In genomic region chr22:37432708-37433054, GRCh38 we compare ENCODE assay signal across 23 cellular contexts. TPM values are rescaled to one million over a fixed set of nuclear protein-coding genes. Genes with fewer than 3 reads are reported as not detected.
DNase-seq lines count a peak whose midpoint lies in the region; ATAC-seq and TF ChIP-seq lines count a peak whose summit lies in the region.
"Had no signal": no experiment of that assay in that cellular context is flagged by ENCODE, and none has a peak within 500 bp of the region (broad histone marks: within the 10 kb centered on the region; RNA-seq: fewer than 3 reads in every experiment).

No MANE protein-coding gene starts in this region.

- H2AFZ ChIP-seq in PC-9 = no peak overlapping the region

- no peaks in the 10 kb centered on the region for H4K20me1 ChIP-seq in PC-9 (ENCODE audit: insufficient read depth)

- no peak overlapping the region for H3K4me2 ChIP-seq in PC-9

- POLR2A ChIA-PET in activated CD4-positive, alpha-beta T cell treated with anti-CD3 and anti-CD28 coated beads, Interleukin-2, amount 10 ng/mL, durations not matched to agents 7 days and 5 days (lab: Charles Lee) = interaction anchor here (0.7 kb wide), 1 partner anchor 1144 kb away, joined by 4 read pairs; no protein-coding TSS in a partner anchor
- POLR2A ChIA-PET in PC-9 (lab: Charles Lee; ENCODE audit: unreplicated experiment) = interaction anchor here (0.7 kb wide), 1 partner anchor 45 kb away, joined by 4 read pairs; no protein-coding TSS in a partner anchor

- ATAC-seq in HG02571 (IDR thresholded peaks at IDR 0.05; ENCODE audit: unreplicated experiment) = no peak
- ATAC-seq in mucosa of descending colon = no peak
- ATAC-seq: HepG2, Right ventricle myocardium inferior had no signal

- H3K4me3 Mint-ChIP-seq in activated CD4-positive, alpha-beta T cell treated with anti-CD3 and anti-CD28 coated beads, Interleukin-2, amount 10 ng/mL, durations not matched to agents 24 days and 14 days = no peak overlapping the region
- H3K4me3 Mint-ChIP-seq in activated CD4-positive, alpha-beta T cell treated with anti-CD3 and anti-CD28 coated beads, Interleukin-2, amount 10 ng/mL, durations not matched to agents 7 days and 5 days = no peak overlapping the region
- no peak overlapping the region for H3K4me3 Mint-ChIP-seq in chondrocyte (ENCODE audit: unreplicated experiment)
- no peak overlapping the region for H3K4me3 Mint-ChIP-seq in osteocyte (ENCODE audit: unreplicated experiment)
- H3K4me3 Mint-ChIP-seq: activated CD4-positive, alpha-beta T cell treated with anti-CD3 and anti-CD28 coated beads for 36 hours had no signal

- H3K9me3 ChIP-seq in PC-9 (ENCODE audit: insufficient read depth, low read depth) (peaks cover 20% of the 10 kb centered on the region), mucosa of descending colon (no peaks in the 10 kb centered on the region)
- H3K9me3 ChIP-seq: left lung, vagina had no signal

- TSS peak; percentile 29 for BruUV-seq in PC-9 (replicated peaks; lab: Mats Ljungman, UMichigan)

- DNase-seq in activated CD4-positive, alpha-beta T cell treated with anti-CD3 and anti-CD28 coated beads, Interleukin-2, amount 10 ng/mL, durations not matched to agents 24 days and 14 days = no peak
- DNase-seq in activated CD4-positive, alpha-beta T cell treated with anti-CD3 and anti-CD28 coated beads, Interleukin-2, amount 10 ng/mL, durations not matched to agents 7 days and 5 days = no peak
- DNase-seq in PC-9 (no peak), chondrocyte (ENCODE audit: low spot score) (no peak), osteocyte (ENCODE audit: extremely low spot score, unreplicated experiment) (no peak), NCI-H524 (lab: John Stamatoyannopoulos, UW) (no peak), mucosa of descending colon (no peak)
- DNase-seq: activated CD8-positive, alpha-beta memory T cell treated with anti-CD3 and anti-CD28 coated beads, Interleukin-2, amount 50 U/mL, for 4 hours; activated gamma-delta T cell treated with Interleukin-2 at 50 U/mL for 16 hours; amygdala; DMS 273 treated with DMSO at 0.1 percent for 48 hours; effector CD4-positive, alpha-beta T cell; glutamatergic neuron; NCI-H1436; NCI-H526 had no signal

- peaks cover 42% of the 10 kb centered on the region for H3F3A ChIP-seq in PC-9 (ENCODE audit: insufficient read depth, low read depth)

- H3K27me3 Mint-ChIP-seq in activated CD4-positive, alpha-beta T cell treated with anti-CD3 and anti-CD28 coated beads, Interleukin-2, amount 10 ng/mL, durations not matched to agents 24 days and 14 days = peaks cover 21% of the 10 kb centered on the region
- H3K27me3 Mint-ChIP-seq in activated CD4-positive, alpha-beta T cell treated with anti-CD3 and anti-CD28 coated beads, Interleukin-2, amount 10 ng/mL, durations not matched to agents 7 days and 5 days = peaks cover 34% of the 10 kb centered on the region
- H3K27me3 Mint-ChIP-seq in chondrocyte (ENCODE audit: low read depth) = no peaks in the 10 kb centered on the region
- H3K27me3 Mint-ChIP-seq in osteocyte (ENCODE audit: unreplicated experiment) = no peaks in the 10 kb centered on the region

- H3K27ac Mint-ChIP-seq in activated CD4-positive, alpha-beta T cell treated with anti-CD3 and anti-CD28 coated beads, Interleukin-2, amount 10 ng/mL, durations not matched to agents 24 days and 14 days = peak overlapping the region; percentile 81
- H3K27ac Mint-ChIP-seq in activated CD4-positive, alpha-beta T cell treated with anti-CD3 and anti-CD28 coated beads, Interleukin-2, amount 10 ng/mL, durations not matched to agents 7 days and 5 days = no peak overlapping the region
- peak overlapping the region; percentile 92 for H3K27ac Mint-ChIP-seq in chondrocyte (ENCODE audit: unreplicated experiment)
- H3K27ac Mint-ChIP-seq in osteocyte (ENCODE audit: unreplicated experiment) = peak overlapping the region; percentile 79

- peaks cover 26% of the 10 kb centered on the region for H3K4me1 Mint-ChIP-seq in activated CD4-positive, alpha-beta T cell treated with anti-CD3 and anti-CD28 coated beads, Interleukin-2, amount 10 ng/mL, durations not matched to agents 24 days and 14 days
- peaks cover 16% of the 10 kb centered on the region for H3K4me1 Mint-ChIP-seq in activated CD4-positive, alpha-beta T cell treated with anti-CD3 and anti-CD28 coated beads, Interleukin-2, amount 10 ng/mL, durations not matched to agents 7 days and 5 days
- H3K4me1 Mint-ChIP-seq in chondrocyte (ENCODE audit: low read depth) = peaks cover 34% of the 10 kb centered on the region
- H3K4me1 Mint-ChIP-seq in osteocyte (ENCODE audit: unreplicated experiment) = peaks cover 37% of the 10 kb centered on the region

- H3K4me1 ChIP-seq in PC-9 (replicated peaks; ENCODE audit: insufficient read depth) (peaks cover 40% of the 10 kb centered on the region), mucosa of descending colon (ENCODE audit: low read depth) (no peaks in the 10 kb centered on the region)

- H3K36me3 ChIP-seq in PC-9 (ENCODE audit: low read depth) (no peaks in the 10 kb centered on the region), mucosa of descending colon (ENCODE audit: low read depth) (no peaks in the 10 kb centered on the region)
- H3K36me3 ChIP-seq: left lung, vagina had no signal

- H3K79me2 ChIP-seq in PC-9 (ENCODE audit: low read depth) = no peaks in the 10 kb centered on the region

- peaks cover 5% of the 10 kb centered on the region for H3K9me3 Mint-ChIP-seq in activated CD4-positive, alpha-beta T cell treated with anti-CD3 and anti-CD28 coated beads, Interleukin-2, amount 10 ng/mL, durations not matched to agents 24 days and 14 days
- peaks cover 6% of the 10 kb centered on the region for H3K9me3 Mint-ChIP-seq in activated CD4-positive, alpha-beta T cell treated with anti-CD3 and anti-CD28 coated beads, Interleukin-2, amount 10 ng/mL, durations not matched to agents 7 days and 5 days
- H3K9me3 Mint-ChIP-seq in chondrocyte (ENCODE audit: low read depth) (peaks cover 6% of the 10 kb centered on the region), osteocyte (ENCODE audit: unreplicated experiment) (peaks cover 5% of the 10 kb centered on the region)

- no peaks in the 10 kb centered on the region for H3K9me2 ChIP-seq in PC-9 (ENCODE audit: insufficient read depth)

- no peak overlapping the region; the same call in 1 of the 2 replicates for H3K4me3 ChIP-seq in PC-9
- H3K4me3 ChIP-seq in mucosa of descending colon = no peak overlapping the region
- H3K4me3 ChIP-seq: left lung, vagina had no signal

- H3K36me3 Mint-ChIP-seq in activated CD4-positive, alpha-beta T cell treated with anti-CD3 and anti-CD28 coated beads, Interleukin-2, amount 10 ng/mL, durations not matched to agents 24 days and 14 days (ENCODE audit: low read depth) = peaks cover 4% of the 10 kb centered on the region
- H3K36me3 Mint-ChIP-seq in activated CD4-positive, alpha-beta T cell treated with anti-CD3 and anti-CD28 coated beads, Interleukin-2, amount 10 ng/mL, durations not matched to agents 7 days and 5 days (ENCODE audit: low read depth) = no peaks in the 10 kb centered on the region
- H3K36me3 Mint-ChIP-seq in chondrocyte (ENCODE audit: low read depth) = peaks cover 4% of the 10 kb centered on the region
- peaks cover 2% of the 10 kb centered on the region for H3K36me3 Mint-ChIP-seq in osteocyte (ENCODE audit: unreplicated experiment)

- peak overlapping the region; percentile 91 for H3K27ac ChIP-seq in PC-9
- H3K27ac ChIP-seq: C4-2B, left lung, vagina had no signal

- CTCF ChIA-PET in activated CD4-positive, alpha-beta T cell treated with anti-CD3 and anti-CD28 coated beads, Interleukin-2, amount 10 ng/mL, durations not matched to agents 7 days and 5 days (lab: Charles Lee) = interaction anchor here (1.2 kb wide), 1 partner anchor 8 kb away, joined by 3 read pairs; no protein-coding TSS in a partner anchor
- CTCF ChIA-PET in PC-9 (lab: Charles Lee) = interaction anchor here (0.7 kb wide), 1 partner anchor 25 kb away, joined by 3 read pairs; no protein-coding TSS in a partner anchor

- no peaks in the 10 kb centered on the region for H3K27me3 ChIP-seq in PC-9 (ENCODE audit: insufficient read depth, low read depth)

- no peak for TF ChIP-seq CTCF in PC-9 (conservative IDR thresholded peaks at IDR 0.05)
- no peak for TF ChIP-seq CTCF in chondrocyte (IDR thresholded peaks at IDR 0.05)
- no peak for TF ChIP-seq CTCF in osteocyte (IDR thresholded peaks at IDR 0.05)
- no peak for TF ChIP-seq CTCF in mucosa of descending colon (IDR thresholded peaks at IDR 0.05)

- intact Hi-C loops in activated CD4-positive, alpha-beta T cell treated with anti-CD3 and anti-CD28 coated beads, Interleukin-2, amount 10 ng/mL, durations not matched to agents 24 days and 14 days (cut with micrococcal nuclease) = no loop called here
- intact Hi-C loops in PC-9 (cut with micrococcal nuclease; ENCODE audit: unreplicated experiment) = loop anchor here (1.0 kb wide), 2 partner anchors 23 to 104 kb away; no protein-coding TSS in a partner anchor
- intact Hi-C loops in mucosa of descending colon (cut with DNase I, micrococcal nuclease) = no loop called here

RNA-seq across cellular contexts. Expression of gene ELFN2, which starts 5.4 kb away (rescaled TPM):
- total RNA-seq in activated CD4-positive, alpha-beta T cell treated with anti-CD3 and anti-CD28 coated beads, Interleukin-2, amount 10 ng/mL, durations not matched to agents 24 days and 14 days = 0.07 and 0.09 TPM in 2 replicates
- total RNA-seq in activated CD4-positive, alpha-beta T cell treated with anti-CD3 and anti-CD28 coated beads, Interleukin-2, amount 10 ng/mL, durations not matched to agents 7 days and 5 days = under 1 TPM; 0.10 to 0.23 TPM
- total RNA-seq in PC-9 (2021) (30.8 and 36.6 TPM in 2 replicates), chondrocyte (0.65 to 1.2 TPM (median 1.1 TPM) in 3 replicates), osteocyte (0.97 and 0.99 TPM in 2 replicates), mucosa of descending colon (under 1 TPM in 2 of 3 donors, not detected in 1; 0.35 to 0.54 TPM)
- total RNA-seq: G401, HepG2, vagina had no signal

RNA-seq across cellular contexts. Expression of gene MFNG, which starts 53.5 kb away (rescaled TPM):
- total RNA-seq in activated CD4-positive, alpha-beta T cell treated with anti-CD3 and anti-CD28 coated beads, Interleukin-2, amount 10 ng/mL, durations not matched to agents 24 days and 14 days = 207 and 231 TPM in 2 replicates
- 100 to 1,000 TPM; 218 to 219 TPM for total RNA-seq in activated CD4-positive, alpha-beta T cell treated with anti-CD3 and anti-CD28 coated beads, Interleukin-2, amount 10 ng/mL, durations not matched to agents 7 days and 5 days
- total RNA-seq in PC-9 (2021) (26.0 and 28.1 TPM in 2 replicates), chondrocyte (1.1 to 2.1 TPM (median 1.2 TPM) in 3 replicates), osteocyte (1.5 and 2.3 TPM in 2 replicates), mucosa of descending colon (10 to 100 TPM; 11.3 to 16.1 (median 13.7) TPM)

Comparison
In these comparisons a context has a peak if more than half of its experiments do, and no peak if none do; other contexts are left out.
1. RNA of gene ELFN2, which starts 5.4 kb away (total RNA-seq): 30.8 to 36.6 TPM in PC-9; 0.97 to 0.99 TPM in osteocyte, 0.65 to 1.2 TPM in chondrocyte, 0.35 to 0.54 TPM in mucosa of descending colon, 0.10 to 0.23 TPM in activated CD4-positive, alpha-beta T cell treated with anti-CD3 and anti-CD28 coated beads, Interleukin-2, amount 10 ng/mL, durations not matched to agents 7 days and 5 days and 0.07 to 0.09 TPM in activated CD4-positive, alpha-beta T cell treated with anti-CD3 and anti-CD28 coated beads, Interleukin-2, amount 10 ng/mL, durations not matched to agents 24 days and 14 days; every median in the first group is over 10 times any median in the second.